In genomic region chr21:46545911-46546310, GRCh38 we compare ENCODE assay signal across 21 cellular contexts. TPM values are rescaled to one million over a fixed set of nuclear protein-coding genes. Genes with fewer than 3 reads are reported as not detected.
"Had no signal": no experiment of that assay in that cellular context is flagged by ENCODE, and none has a peak within 500 bp of the region (broad histone marks: within the 10 kb centered on the region; RNA-seq: fewer than 3 reads in every experiment).

No MANE protein-coding gene starts in this region.

- H3K27me3 ChIP-seq: colonic mucosa, right lobe of liver, transverse colon had no signal

- H3K4me3 ChIP-seq: colonic mucosa, mucosa of descending colon, psoas muscle, right lobe of liver, skin epidermis, thoracic aorta, transverse colon had no signal

- H3K9me3 ChIP-seq: colonic mucosa, mucosa of descending colon, psoas muscle, right lobe of liver, thoracic aorta, transverse colon had no signal

- H3K27me3 Mint-ChIP-seq: stimulated activated naive B cell treated with anti-CD40 and anti-IgM and Interleukin-4, amounts not matched to agents 10 μg/mL and 1 μg/mL and 100 μg/mL, for 72 hours; stimulated activated naive CD8-positive, alpha-beta T cell treated with anti-CD3 and anti-CD28 coated beads, Interleukin-15, amount 100 ng/mL, for 72 hours had no signal

- H3K27ac ChIP-seq: colonic mucosa, psoas muscle, right lobe of liver, thoracic aorta, transverse colon had no signal

- DNase-seq: caudate nucleus; colonic mucosa; dermis blood vessel endothelial cell; endodermal cell; left colon; mucosa of descending colon; nephron progenitor cell; retina; right lobe of liver; stimulated activated CD4-positive, alpha-beta T cell treated with anti-CD3 and anti-CD28 coated beads, Interleukin-2, amount 100 ng/mL, for 24 hours; stimulated activated CD4-positive, alpha-beta T cell treated with anti-CD3 and anti-CD28 coated beads, Interleukin-4, amount 100 ng/mL, for 4 hours; stimulated activated naive B cell treated with anti-CD40 and anti-IgM and Interleukin-4, amounts not matched to agents 10 μg/mL and 1 μg/mL and 100 μg/mL, for 72 hours; stimulated activated naive CD8-positive, alpha-beta T cell treated with anti-CD3 and anti-CD28 coated beads, Interleukin-15, amount 100 ng/mL, for 72 hours; substantia nigra; transverse colon had no signal

- ATAC-seq: left colon; psoas muscle; right lobe of liver; stimulated activated naive B cell treated with anti-CD40 and anti-IgM and Interleukin-4, amounts not matched to agents 10 μg/mL and 1 μg/mL and 100 μg/mL, for 72 hours; stimulated activated naive CD8-positive, alpha-beta T cell treated with anti-CD3 and anti-CD28 coated beads, Interleukin-15, amount 100 ng/mL, for 72 hours had no signal

- H3K4me1 Mint-ChIP-seq: endodermal cell had no signal

- H3K4me3 Mint-ChIP-seq: endodermal cell; nephron progenitor cell; stimulated activated naive B cell treated with anti-CD40 and anti-IgM and Interleukin-4, amounts not matched to agents 10 μg/mL and 1 μg/mL and 100 μg/mL, for 72 hours; stimulated activated naive CD8-positive, alpha-beta T cell treated with anti-CD3 and anti-CD28 coated beads, Interleukin-15, amount 100 ng/mL, for 72 hours had no signal

- H3K4me1 ChIP-seq: colonic mucosa, psoas muscle, right lobe of liver, transverse colon had no signal

- H3K27ac Mint-ChIP-seq: endodermal cell; nephron progenitor cell; stimulated activated naive B cell treated with anti-CD40 and anti-IgM and Interleukin-4, amounts not matched to agents 10 μg/mL and 1 μg/mL and 100 μg/mL, for 72 hours; stimulated activated naive CD8-positive, alpha-beta T cell treated with anti-CD3 and anti-CD28 coated beads, Interleukin-15, amount 100 ng/mL, for 72 hours had no signal

RNA-seq across cellular contexts. Expression of gene S100B, which starts 59.0 kb away (rescaled TPM):
- total RNA-seq: dermis blood vessel endothelial cell, endodermal cell, endothelial cell of umbilical vein, fibroblast of villous mesenchyme, kidney epithelial cell had no signal
- polyA plus RNA-seq: endothelial cell of umbilical vein had no signal
